In the genomic region with DNA sequence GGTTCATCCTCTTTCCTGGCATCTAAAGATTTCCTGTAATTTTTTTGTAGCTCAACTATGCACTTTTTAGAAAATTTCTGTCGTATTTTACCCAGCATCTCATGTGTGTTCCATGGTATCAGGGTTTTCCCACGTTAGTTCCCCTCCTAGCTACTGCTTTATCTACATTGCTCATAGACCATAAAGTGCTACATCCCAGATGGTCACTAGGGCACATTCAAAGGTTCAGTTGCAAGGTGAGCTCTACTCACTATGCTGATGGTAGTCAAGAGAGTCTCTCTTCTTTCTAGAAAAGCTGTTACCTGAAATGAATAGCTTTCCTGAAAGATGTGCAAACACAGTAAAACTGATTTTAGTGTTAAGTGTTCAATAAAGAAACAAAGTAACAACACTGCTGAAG, we compare ENCODE assay signal across 31 cellular contexts. TPM values are rescaled to one million over a fixed set of nuclear protein-coding genes. Genes with fewer than 3 reads are reported as not detected.
"Had no signal": no experiment of that assay in that cellular context is flagged by ENCODE, and none has a peak within 500 bp of the region (broad histone marks: within the 10 kb centered on the region; RNA-seq: fewer than 3 reads in every experiment).

No MANE protein-coding gene starts in this region.

- H3K36me3 ChIP-seq: neural progenitor cell, ovary, spleen, suprapubic skin, tibial artery, transverse colon, upper lobe of right lung, uterus had no signal

- H3K9ac ChIP-seq: neural progenitor cell, parathyroid adenoma had no signal

- H3K79me2 ChIP-seq: parathyroid adenoma had no signal

- H3K4me1 Mint-ChIP-seq: natural killer cell; stimulated activated memory B cell treated with anti-CD40 and anti-IgM and Interleukin-4, amounts not matched to agents 10 μg/mL and 1 μg/mL and 100 μg/mL, for 72 hours; stimulated activated naive CD8-positive, alpha-beta T cell treated with anti-CD3 and anti-CD28 coated beads, Interleukin-15, amount 100 ng/mL, for 72 hours had no signal

- ATAC-seq: natural killer cell; psoas muscle; right cardiac atrium; sciatic nerve; stimulated activated memory B cell treated with anti-CD40 and anti-IgM and Interleukin-4, amounts not matched to agents 10 μg/mL and 1 μg/mL and 100 μg/mL, for 72 hours; stimulated activated naive CD8-positive, alpha-beta T cell treated with anti-CD3 and anti-CD28 coated beads, Interleukin-15, amount 100 ng/mL, for 72 hours; stimulated activated naive CD8-positive, alpha-beta T cell treated with anti-CD3 and anti-CD28 coated beads, Interleukin-15, Interleukin-2, amounts not matched to agents 100 U/mL and 50 U/mL, for 24 hours; upper lobe of right lung had no signal

- H3K4me3 Mint-ChIP-seq: natural killer cell; nephron; neural progenitor cell; stimulated activated memory B cell treated with anti-CD40 and anti-IgM and Interleukin-4, amounts not matched to agents 10 μg/mL and 1 μg/mL and 100 μg/mL, for 72 hours; stimulated activated naive CD8-positive, alpha-beta T cell treated with anti-CD3 and anti-CD28 coated beads, Interleukin-15, amount 100 ng/mL, for 72 hours; type B pancreatic cell had no signal

- H3K27ac ChIP-seq: neural progenitor cell, ovary, parathyroid adenoma, psoas muscle, skin epidermis, spleen, suprapubic skin, testis, tibial artery, transverse colon, upper lobe of right lung, uterus had no signal

- H3K4me2 ChIP-seq: neural progenitor cell, smooth muscle cell had no signal

- H3K9me3 ChIP-seq: ovary, psoas muscle, spleen, suprapubic skin, testis, tibial artery, transverse colon, upper lobe of right lung, uterus had no signal

- H3K9me3 Mint-ChIP-seq: nephron; neural progenitor cell; stimulated activated memory B cell treated with anti-CD40 and anti-IgM and Interleukin-4, amounts not matched to agents 10 μg/mL and 1 μg/mL and 100 μg/mL, for 72 hours; stimulated activated naive CD8-positive, alpha-beta T cell treated with anti-CD3 and anti-CD28 coated beads, Interleukin-15, amount 100 ng/mL, for 72 hours; type B pancreatic cell had no signal

- H2AFZ ChIP-seq: neural progenitor cell, parathyroid adenoma had no signal

- H3K36me3 Mint-ChIP-seq: natural killer cell; neural progenitor cell; stimulated activated memory B cell treated with anti-CD40 and anti-IgM and Interleukin-4, amounts not matched to agents 10 μg/mL and 1 μg/mL and 100 μg/mL, for 72 hours; type B pancreatic cell had no signal

- H3K4me3 ChIP-seq: neural progenitor cell, ovary, psoas muscle, skin epidermis, smooth muscle cell, spleen, suprapubic skin, testis, tibial artery, transverse colon, upper lobe of right lung, uterus had no signal

- H3K4me1 ChIP-seq: neural progenitor cell, parathyroid adenoma, psoas muscle, spleen, suprapubic skin, testis, transverse colon, upper lobe of right lung, uterus had no signal

- DNase-seq: natural killer cell; occipital lobe; ovary; posterior cingulate gyrus; psoas muscle; right cardiac atrium; spleen; stimulated activated CD4-positive, alpha-beta T cell treated with anti-CD3 and anti-CD28 coated beads, Interleukin-12 subunit alpha, Interleukin-12 subunit beta, amount 100 ng/mL, for 4 hours; stimulated activated CD4-positive, alpha-beta T cell treated with anti-CD3 and anti-CD28 coated beads, Interleukin-1b, Interleukin-23, amount 100 ng/mL, for 48 hours; stimulated activated CD4-positive, alpha-beta T cell treated with anti-CD3 and anti-CD28 coated beads, Interleukin-4, amount 100 ng/mL, for 1 hour; stimulated activated CD4-positive, alpha-beta T cell treated with anti-CD3 and anti-CD28 coated beads, Interleukin-4, amount 100 ng/mL, for 4 hours; stimulated activated CD8-positive, alpha-beta memory T cell treated with anti-CD3 and anti-CD28 coated beads, Interleukin-4, amount 100 ng/mL, for 48 hours; stimulated activated naive CD4-positive, alpha-beta T cell; stimulated activated naive CD8-positive, alpha-beta T cell treated with anti-CD3 and anti-CD28 coated beads, Interleukin-15, amount 100 ng/mL, for 72 hours; stimulated activated naive CD8-positive, alpha-beta T cell treated with anti-CD3 and anti-CD28 coated beads, Interleukin-15, Interleukin-2, amounts not matched to agents 100 U/mL and 50 U/mL, for 24 hours; substantia nigra; testis; tibial artery; transverse colon; upper lobe of right lung; uterus had no signal

- H3K27ac Mint-ChIP-seq: natural killer cell; nephron; neural progenitor cell; progenitor cell of endocrine pancreas; stimulated activated memory B cell treated with anti-CD40 and anti-IgM and Interleukin-4, amounts not matched to agents 10 μg/mL and 1 μg/mL and 100 μg/mL, for 72 hours; type B pancreatic cell had no signal

- H3K27me3 ChIP-seq: neural progenitor cell, ovary, suprapubic skin, testis, tibial artery, transverse colon, upper lobe of right lung, uterus had no signal

RNA-seq across cellular contexts. Expression of gene RELN, which starts 33.5 kb away (rescaled TPM):
- total RNA-seq: natural killer cell had no signal
- polyA plus RNA-seq: smooth muscle cell had no signal
